8 cellular contexts compared by ENCODE assay signal in the genomic region with DNA sequence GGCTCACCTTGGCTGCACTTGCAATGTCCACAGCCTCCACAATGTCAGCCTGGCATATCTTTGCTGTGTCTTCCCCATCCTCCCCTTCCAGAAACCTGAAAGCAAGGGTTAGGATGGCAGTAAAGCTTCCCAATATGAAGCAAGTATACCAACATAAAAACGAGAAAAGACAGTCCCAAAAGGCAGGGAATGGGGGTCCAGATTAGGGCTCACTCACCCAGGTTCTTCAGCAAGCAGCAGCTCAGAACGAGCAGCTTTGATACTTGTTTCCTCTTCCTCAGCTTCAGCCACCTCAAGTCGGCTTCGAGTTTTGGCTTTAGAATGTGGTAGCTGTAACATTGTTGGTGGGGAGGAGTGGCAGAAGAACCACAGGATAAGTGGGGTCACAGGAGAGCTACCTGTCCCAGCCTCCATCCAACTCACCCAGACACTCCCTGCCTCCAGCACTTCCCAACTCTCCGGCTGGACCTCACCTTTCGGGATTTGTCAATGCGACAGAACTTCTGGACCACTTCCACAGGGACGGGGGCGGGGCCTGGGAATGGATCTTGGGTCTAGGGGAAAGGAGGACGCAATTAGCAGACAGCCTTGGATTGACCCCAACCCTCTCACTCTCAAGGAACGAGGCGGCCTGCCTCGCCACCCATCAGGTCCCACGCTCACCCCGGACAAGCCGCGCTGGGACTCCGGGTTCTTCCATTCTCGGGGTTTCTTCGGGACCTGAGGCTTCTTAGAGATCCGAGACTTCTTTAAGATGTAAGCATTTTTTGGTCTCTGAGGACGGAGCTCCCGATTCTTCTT.
A peak's percentile ranks its signal among the peaks of the same experiment; 100 is the strongest.
DNase-seq lines count a peak whose midpoint lies in the region; ATAC-seq and TF ChIP-seq lines count a peak whose summit lies in the region.

No MANE protein-coding gene starts in this region.

- no peaks in the 10 kb centered on the region for H3K9me3 ChIP-seq in ES-I3 (ENCODE audit: control insufficient read depth, insufficient read depth, low read length)
- no peaks in the 10 kb centered on the region for H3K9me3 ChIP-seq in OCI-LY3 (ENCODE audit: insufficient read depth, low read length)
- H3K9me3 ChIP-seq in parathyroid adenoma (ENCODE audit: control insufficient read depth, low read length): no peaks in the 10 kb centered on the region

- no peaks in the 10 kb centered on the region for H3K27me3 ChIP-seq in OCI-LY3 (ENCODE audit: low read depth, low read length)
- no peaks in the 10 kb centered on the region for H3K27me3 ChIP-seq in parathyroid adenoma (ENCODE audit: control insufficient read depth, insufficient read depth, low read length)

- H3K79me2 ChIP-seq in OCI-LY3 (ENCODE audit: low read length): peaks cover 28% of the 10 kb centered on the region
- H3K79me2 ChIP-seq in parathyroid adenoma: peaks cover 18% of the 10 kb centered on the region

- ATAC-seq in HG03045 (IDR thresholded peaks at IDR 0.05; ENCODE audit: unreplicated experiment): no peak

- no peak for DNase-seq in epithelial cell of esophagus (ENCODE audit: low read depth)
- no peak for DNase-seq in KG1 (lab: John Stamatoyannopoulos, UW)
- no peak for DNase-seq in NCI-H69 (lab: John Stamatoyannopoulos, UW)
- DNase-seq in nucleus accumbens (lab: John Stamatoyannopoulos, UW): no peak

- H3K36me3 ChIP-seq in ES-I3 (ENCODE audit: insufficient read depth, low read length): peaks cover 7% of the 10 kb centered on the region; the same call in 1 of the 2 replicates
- H3K36me3 ChIP-seq in OCI-LY3 (replicated peaks; ENCODE audit: low read depth, low read length): peaks cover 9% of the 10 kb centered on the region
- no peaks in the 10 kb centered on the region for H3K36me3 ChIP-seq in parathyroid adenoma (ENCODE audit: control insufficient read depth, insufficient read depth, low read length)

- no peak for TF ChIP-seq CTCF in OCI-LY3 (IDR thresholded peaks at IDR 0.05; ENCODE audit: low read depth, low read length)
- no peak for TF ChIP-seq CTCF in epithelial cell of esophagus (IDR thresholded peaks at IDR 0.05; ENCODE audit: insufficient read depth, low read depth, low read length, missing control alignments)
- TF ChIP-seq CTCF in parathyroid adenoma (IDR thresholded peaks at IDR 0.05): no peak

- H2AFZ ChIP-seq in OCI-LY3 (ENCODE audit: low read depth, low read length): peak overlapping the region; percentile 70; the same call in 1 of the 2 replicates
- H2AFZ ChIP-seq in parathyroid adenoma: peak overlapping the region; percentile 59

- H4K20me1 ChIP-seq in OCI-LY3 (ENCODE audit: insufficient read depth, low read length): no peaks in the 10 kb centered on the region

- H3K27ac ChIP-seq in OCI-LY3 (ENCODE audit: low read length) (no peak overlapping the region), parathyroid adenoma (peak overlapping the region; percentile 65)

- H3K4me3 ChIP-seq in OCI-LY3 (ENCODE audit: low read length) (peak overlapping the region; percentile 98), epithelial cell of esophagus (ENCODE audit: low read length) (peak overlapping the region; percentile 97), parathyroid adenoma (ENCODE audit: low read depth, low read length) (peak overlapping the region; percentile 83)

- peak overlapping the region; percentile 75 for H3K9ac ChIP-seq in ES-I3 (ENCODE audit: low read depth, low read length)
- peak overlapping the region; percentile 89 for H3K9ac ChIP-seq in OCI-LY3 (ENCODE audit: low read length)
- no peak overlapping the region for H3K9ac ChIP-seq in parathyroid adenoma

- H3K4me2 ChIP-seq in OCI-LY3 (ENCODE audit: low read length) (peak overlapping the region; percentile 97), parathyroid adenoma (ENCODE audit: low read length) (peak overlapping the region; percentile 82)

- no peaks in the 10 kb centered on the region for H3K4me1 ChIP-seq in ES-I3 (ENCODE audit: insufficient read depth, low read length)
- H3K4me1 ChIP-seq in OCI-LY3 (ENCODE audit: low read length): peaks cover 12% of the 10 kb centered on the region
- H3K4me1 ChIP-seq in parathyroid adenoma: peaks cover 11% of the 10 kb centered on the region
